In genomic region chr4:15341022-15341732, GRCh38 we compare ENCODE assay signal across 1 cellular context.
TF ChIP-seq lines count a peak whose summit lies in the region.

No MANE protein-coding gene starts in this region.

TF ChIP-seq in HepG2, 621 proteins besides CTCF, POLR2A, EP300 and RAD21 (continued from another document):
- TF ChIP-seq AKNA (CRISPR knock-in tag; IDR thresholded peaks at IDR 0.05; ENCODE audit: borderline replicate concordance) (no peak), MAFK (conservative IDR thresholded peaks at IDR 0.05 in 1 of 2, IDR thresholded peaks at IDR 0.05 in 1 of 2; ENCODE audit: low read length in 2 of 2) (no peak), KAT2B (IDR thresholded peaks at IDR 0.05; ENCODE audit: borderline replicate concordance, low read depth, low read length) (no peak), ZNF549 (CRISPR knock-in tag; IDR thresholded peaks at IDR 0.05) (no peak), MXI1 (IDR thresholded peaks at IDR 0.05; ENCODE audit: borderline replicate concordance, low read depth, low read length) (no peak), ZFP1 (CRISPR knock-in tag; IDR thresholded peaks at IDR 0.05) (no peak), ARID5B (CRISPR knock-in tag; IDR thresholded peaks at IDR 0.05) (no peak), ZBTB49 (CRISPR knock-in tag; IDR thresholded peaks at IDR 0.05; ENCODE audit: borderline replicate concordance) (no peak), GATAD1 (CRISPR knock-in tag; IDR thresholded peaks at IDR 0.05) (no peak), HNRNPLL (IDR thresholded peaks at IDR 0.05; ENCODE audit: low read depth, low read length, poor library complexity, severe bottlenecking) (no peak), ZNF431 (CRISPR knock-in tag; IDR thresholded peaks at IDR 0.05; ENCODE audit: borderline replicate concordance, low read depth) (no peak), HOXA5 (CRISPR knock-in tag; IDR thresholded peaks at IDR 0.05) (no peak), FOXP4 (CRISPR knock-in tag; IDR thresholded peaks at IDR 0.05) (no peak), TEF (CRISPR knock-in tag; IDR thresholded peaks at IDR 0.05) (no peak)
